Comparison of ENCODE assay signal across 29 cellular contexts in genomic region chr12:108319277-108320234, GRCh38. TPM values are rescaled to one million over a fixed set of nuclear protein-coding genes. Genes with fewer than 3 reads are reported as not detected.
DNase-seq lines count a peak whose midpoint lies in the region; ATAC-seq, FAIRE-seq and TF ChIP-seq lines count a peak whose summit lies in the region.
"Had no signal": no experiment of that assay in that cellular context is flagged by ENCODE, and none has a peak within 500 bp of the region (broad histone marks: within the 10 kb centered on the region; RNA-seq: fewer than 3 reads in every experiment).

No MANE protein-coding gene starts in this region.

- no peaks in the 10 kb centered on the region for H3K9me1 ChIP-seq in K562 (ENCODE audit: control insufficient read depth, insufficient read depth, low read length)

- POLR2A ChIA-PET in K562 (lab: Yijun Ruan, JAX): no interaction called here

- H2BK15ac ChIP-seq in neuronal stem cell (ENCODE audit: low read length): no peak overlapping the region

- H3K4me1 ChIP-seq in K562 (replicated peaks in 1 of 2; ENCODE audit: control insufficient read depth in 2 of 2, insufficient read depth in 2 of 2, low read length in 2 of 2): no peaks in the 10 kb centered on the region; a peak in 1 of 5 replicates
- peaks cover 0 to 7% of the 10 kb centered on the region in 2 donors for H3K4me1 ChIP-seq in neuronal stem cell (ENCODE audit: control insufficient read depth in 2 of 2, insufficient read depth in 1 of 2, low read depth in 1 of 2, low read length in 2 of 2)
- H3K4me1 ChIP-seq in adrenal gland (replicated peaks in 1 of 2): peaks cover 0 to 1% of the 10 kb centered on the region in 2 donors
- H3K4me1 ChIP-seq: A549, suprapubic skin had no signal

- intact Hi-C loops in K562 (cut with micrococcal nuclease) (no loop called here), adrenal gland (cut with DNase I) (no loop called here)

- H3K4ac ChIP-seq in neuronal stem cell (ENCODE audit: low read length): no peak overlapping the region

- TF ChIP-seq CTCF in GM06990 (IDR thresholded peaks at IDR 0.05; ENCODE audit: insufficient read depth, low read length, poor library complexity, severe bottlenecking) (no peak), K562 (IDR thresholded peaks at IDR 0.05 in 2 of 3, conservative IDR thresholded peaks at IDR 0.05 in 1 of 3; ENCODE audit: insufficient read depth in 2 of 3, low read depth in 1 of 3, low read length in 3 of 3) (no peak), adrenal gland (IDR thresholded peaks at IDR 0.05) (no peak)

- H2BK120ac ChIP-seq in neuronal stem cell (ENCODE audit: low read depth, low read length): no peak overlapping the region

- H3K36me3 ChIP-seq in GM06990 (ENCODE audit: control insufficient read depth, insufficient read depth, low read length): no peaks in the 10 kb centered on the region
- no peaks in the 10 kb centered on the region for H3K36me3 ChIP-seq in K562 (ENCODE audit: control insufficient read depth, insufficient read depth, low read length)
- no peaks in the 10 kb centered on the region for H3K36me3 ChIP-seq in neuronal stem cell (replicated peaks in 1 of 2; ENCODE audit: control insufficient read depth in 2 of 2, insufficient read depth in 2 of 2, low read length in 2 of 2)
- no peaks in the 10 kb centered on the region for H3K36me3 ChIP-seq in adrenal gland (replicated peaks in 1 of 2)
- H3K36me3 ChIP-seq: brain microvascular endothelial cell, lower lobe of right lung, suprapubic skin had no signal

- CTCF ChIA-PET in K562 (lab: Yijun Ruan, JAX; ENCODE audit: low intra/inter-chr PET ratio): no interaction called here

- BruUV-seq in K562 (replicated peaks; lab: Mats Ljungman, UMichigan): no TSS peak

- H2BK5ac ChIP-seq in neuronal stem cell (ENCODE audit: low read length): no peak overlapping the region

- in situ Hi-C loops in K562 (cut with MboI): no loop called here

- no peak overlapping the region for H3K27ac ChIP-seq in K562 (ENCODE audit: extremely low read depth, low read depth, low read length)
- no peak overlapping the region for H3K27ac ChIP-seq in neuronal stem cell (replicated peaks; ENCODE audit: low read length)
- no peak overlapping the region for H3K27ac ChIP-seq in adrenal gland
- H3K27ac ChIP-seq: A549, brain microvascular endothelial cell, lower lobe of right lung, suprapubic skin had no signal

- no peak overlapping the region for H3K18ac ChIP-seq in neuronal stem cell (ENCODE audit: low read length)

- H3K27me3 ChIP-seq in GM06990 (replicated peaks; ENCODE audit: control insufficient read depth, insufficient read depth, low read length): no peaks in the 10 kb centered on the region
- H3K27me3 ChIP-seq in K562 (ENCODE audit: control insufficient read depth in 2 of 2, insufficient read depth in 2 of 2, low read length in 2 of 2): peaks cover 0 to 7% of the 10 kb centered on the region in 2 experiments; a peak in 2 of 5 replicates
- peaks cover 0 to 7% (median 0%) of the 10 kb centered on the region in 3 experiments for H3K27me3 ChIP-seq in neuronal stem cell (ENCODE audit: control insufficient read depth in 3 of 3, insufficient read depth in 3 of 3, low read depth in 1 of 3, low read length in 3 of 3)
- no peaks in the 10 kb centered on the region for H3K27me3 ChIP-seq in adrenal gland
- H3K27me3 ChIP-seq: brain microvascular endothelial cell had no signal

- no peak for DNase-seq in GM06990 (ENCODE audit: extremely low read depth, insufficient read length)
- no peak for DNase-seq in K562 (ENCODE audit: extremely low read depth in 1 of 4, low spot score in 3 of 4)
- no peak for DNase-seq in neuronal stem cell (ENCODE audit: low spot score)
- no peak for DNase-seq in adrenal gland
- no peak for DNase-seq in NCI-H1105 treated with DMSO at 0.1 percent for 48 hours (lab: John Stamatoyannopoulos, UW)
- DNase-seq in NK-92 treated with Interleukin-12 subunit alpha and Interleukin-12 subunit beta, amount 100 ng/mL, for 24 hours (lab: John Stamatoyannopoulos, UW): no peak
- DNase-seq in activated naive CD4-positive, alpha-beta T cell (lab: John Stamatoyannopoulos, UW): no peak
- DNase-seq: activated CD4-positive, alpha-beta memory T cell treated with anti-CD3 and anti-CD28 coated beads for 36 hours; activated CD4-positive, CD25-positive, alpha-beta regulatory T cell treated with anti-CD3 and anti-CD28 coated beads, Interleukin-2, amount 50 U/mL, for 72 hours; activated naive CD4-positive, alpha-beta T cell treated with anti-CD3 and anti-CD28 coated beads, Interleukin-2, amount 50 U/mL, for 16 hours; amniotic stem cell; brain microvascular endothelial cell; CD4-positive, alpha-beta T cell; foreskin melanocyte; lower lobe of right lung; NCI-H146; NCI-H2107; NCI-H774; retina; SHP77 treated with DMSO at 0.1 percent for 48 hours; small intestine; stimulated activated naive CD4-positive, alpha-beta T cell treated with Interleukin-2 at 50 U/mL for 16 hours; T-helper 2 cell had no signal

- TF ChIP-seq RAD21 in K562 (CRISPR knock-in tag; conservative IDR thresholded peaks at IDR 0.05 in 1 of 2, IDR thresholded peaks at IDR 0.05 in 1 of 2): no peak

- no peaks in the 10 kb centered on the region for H3K9me3 ChIP-seq in K562 (replicated peaks; ENCODE audit: control insufficient read depth, insufficient read depth, low read depth, low read length)
- peaks cover 0 to 2% of the 10 kb centered on the region in 2 donors for H3K9me3 ChIP-seq in neuronal stem cell (replicated peaks in 1 of 2; ENCODE audit: control insufficient read depth in 2 of 2, insufficient read depth in 1 of 2, low read depth in 1 of 2, low read length in 2 of 2)
- no peaks in the 10 kb centered on the region for H3K9me3 ChIP-seq in adrenal gland (replicated peaks in 1 of 3)
- H3K9me3 ChIP-seq: A549, lower lobe of right lung, suprapubic skin had no signal

- H2AFZ ChIP-seq in K562 (ENCODE audit: low read depth, low read length) (no peak overlapping the region), neuronal stem cell (ENCODE audit: low read length) (no peak overlapping the region)

- no peak overlapping the region for H2BK12ac ChIP-seq in neuronal stem cell (ENCODE audit: low read length)

- H3K4me2 ChIP-seq in K562 (ENCODE audit: insufficient read depth, low read length) (no peak overlapping the region), neuronal stem cell (ENCODE audit: insufficient read depth, low read length, poor library complexity, severe bottlenecking) (no peak overlapping the region)
- H3K4me2 ChIP-seq: A549 had no signal

- H3K9ac ChIP-seq in K562 (ENCODE audit: insufficient read depth in 1 of 2, low read depth in 2 of 2, low read length in 2 of 2): no peak overlapping the region
- H3K9ac ChIP-seq in neuronal stem cell (ENCODE audit: low read depth, low read length, poor library complexity): no peak overlapping the region

- no peaks in the 10 kb centered on the region for H3K79me2 ChIP-seq in K562 (ENCODE audit: control insufficient read depth, insufficient read depth, low read length)

- no peak overlapping the region for H4K8ac ChIP-seq in neuronal stem cell (ENCODE audit: low read depth, low read length)

- 10% methylated on average over 2 of the region's 2 CpGs for WGBS in K562 (ENCODE audit: insufficient coverage, low coverage, missing lambda C conversion rate)
- WGBS in neuronal stem cell (ENCODE audit: extremely low coverage in 2 of 2, insufficient read length in 2 of 2, insufficient replicate concordance in 1 of 2), 2 donors: no CpG with 5 or more reads among the region's 2 CpGs
- 55 to 70% (median 64%) methylated on average over 2 of the region's 2 CpGs for WGBS in adrenal gland, 4 donors

- no peaks in the 10 kb centered on the region for H3K79me1 ChIP-seq in neuronal stem cell (ENCODE audit: low read depth, low read length)

- H3K4me3 ChIP-seq in GM06990 (replicated peaks; ENCODE audit: low read depth, low read length): peak overlapping the region; percentile 35
- no peak overlapping the region for H3K4me3 ChIP-seq in K562
- H3K4me3 ChIP-seq in neuronal stem cell (ENCODE audit: low read length in 2 of 2): no peak overlapping the region
- no peak overlapping the region for H3K4me3 ChIP-seq in adrenal gland
- H3K4me3 ChIP-seq: A549, lower lobe of right lung, suprapubic skin had no signal

- no peak overlapping the region for H3K23ac ChIP-seq in neuronal stem cell (ENCODE audit: low read depth, low read length, poor library complexity)

- ATAC-seq in GM18867 (IDR thresholded peaks at IDR 0.05; ENCODE audit: unreplicated experiment) (peak; percentile 47), K562 (no peak)
- ATAC-seq: A549, lower lobe of right lung had no signal

- no peak for TF ChIP-seq EP300 in K562 (IDR thresholded peaks at IDR 0.05; ENCODE audit: low read length)

- H3K14ac ChIP-seq in neuronal stem cell (ENCODE audit: low read length): no peak overlapping the region

- TF ChIP-seq POLR2A in K562 (conservative IDR thresholded peaks at IDR 0.05): no peak
- no peak for TF ChIP-seq POLR2A in adrenal gland (IDR thresholded peaks at IDR 0.05)

- FAIRE-seq in K562 (lab: Jason Lieb, UNC): no peak
- FAIRE-seq: A549, H54, RCC 7860, small intestine, urothelium cell line had no signal

- peak overlapping the region; percentile 5 for H4K91ac ChIP-seq in neuronal stem cell (ENCODE audit: low read depth, low read length, poor library complexity)

- H4K20me1 ChIP-seq in K562 (replicated peaks; ENCODE audit: control insufficient read depth, insufficient read depth, low read length): no peaks in the 10 kb centered on the region; the same call in 1 of the 2 replicates

- no peak overlapping the region for H2AK5ac ChIP-seq in neuronal stem cell (ENCODE audit: low read depth, low read length)

RNA-seq across cellular contexts. Expression of gene CMKLR1, which starts 19.6 kb away (rescaled TPM):
- total RNA-seq in K562 (2011; cell fraction: chromatin; rRNA removed; ENCODE audit: low replicate concordance): 3.0 and 7.0 TPM in 2 replicates
- total RNA-seq in K562 (2011; cell fraction: nucleolus; rRNA removed): 3.2 and 3.4 TPM in 2 replicates
- 3.7 and 4.0 TPM in 2 replicates for total RNA-seq in K562 (2011; cell fraction: nucleoplasm; rRNA removed)
- 0.16 and 0.32 TPM in 2 replicates for total RNA-seq in K562 (2014; rRNA removed)
- 0.11 and 0.29 TPM in 2 replicates for total RNA-seq in K562 (2014; rRNA removed; fragmentation: Illumina TruSeq; extraction: Trizol)
- total RNA-seq in K562 (2015; rRNA removed; fragmentation: Illumina TruSeq; extraction: Trizol): 0.15 and 0.33 TPM in 2 replicates
- total RNA-seq in K562 (2021): 0.20 and 0.29 TPM in 2 replicates
- polyA plus RNA-seq in K562 (2011; rRNA removed): 0.30 and 1.4 TPM in 2 replicates
- 0.28 and 1.0 TPM in 2 replicates for polyA plus RNA-seq in K562 (2011; cell fraction: cytosol; rRNA removed)
- 0.41 and 1.3 TPM in 2 replicates for polyA plus RNA-seq in K562 (2011; cell fraction: nucleus; rRNA removed)
- polyA plus RNA-seq in K562 (2012): 0.11 and 0.25 TPM in 2 replicates
- polyA plus RNA-seq in K562 (2014; fragmentation: Illumina TruSeq; extraction: Trizol): 0.33 and 0.67 TPM in 2 replicates
- polyA plus RNA-seq in K562 (2014; fragmentation: Nextera tagmentation; extraction: Ambion mirVana): under 1 TPM; 0.11 to 0.13 TPM
- 0.12 and 0.36 TPM in 2 replicates for polyA plus RNA-seq in K562 (2014; rRNA removed)
- 0.42 and 2.6 TPM in 2 replicates for polyA minus RNA-seq in K562 (2011; rRNA and poly(A)+ RNA removed)
- 1.2 TPM in 1 of 2 replicates, not detected in the other for polyA minus RNA-seq in K562 (2011; cell fraction: cytosol; rRNA and poly(A)+ RNA removed)
- polyA minus RNA-seq in K562 (2011; cell fraction: nucleus; rRNA and poly(A)+ RNA removed): 0.22 and 1.1 TPM in 2 replicates
- polyA plus RNA-seq in neuronal stem cell (2013, experiment 1 of 2): 0.03 TPM
- polyA plus RNA-seq in neuronal stem cell (2013, experiment 2 of 2): 0.04 TPM
- total RNA-seq in adrenal gland: 10 to 100 TPM; 12.5 to 26.6 (median 19.7) TPM
- 1 to 10 TPM; 4.6 to 8.8 (median 6.1) TPM for polyA plus RNA-seq in adrenal gland
- total RNA-seq: activated CD4-positive, alpha-beta memory T cell treated with anti-CD3 and anti-CD28 coated beads for 36 hours; CD4-positive, alpha-beta T cell had no signal
- polyA plus RNA-seq: A549 had no signal
